2 cellular contexts compared by ENCODE assay signal in the genomic region with DNA sequence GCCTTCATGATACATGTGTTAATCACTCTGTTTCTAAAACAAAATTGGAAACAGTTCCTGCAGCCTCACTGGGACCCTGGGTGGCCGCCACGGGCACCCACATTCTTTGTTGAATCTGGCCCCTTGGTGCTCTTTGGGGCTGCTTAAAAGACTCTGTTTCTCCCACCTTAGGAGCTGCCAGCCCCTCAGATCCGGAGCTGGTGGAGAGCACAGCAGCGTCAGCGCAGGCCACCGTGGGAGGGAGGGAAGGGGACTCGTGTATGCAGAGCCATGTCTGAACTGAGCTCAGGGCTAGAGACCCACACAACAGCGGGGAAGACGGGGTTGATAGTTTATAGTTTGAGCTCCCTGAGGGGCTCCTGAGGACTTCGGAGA.
TF ChIP-seq lines count a peak whose summit lies in the region.

No MANE protein-coding gene starts in this region.

TF ChIP-seq in GM23338, 12 proteins besides CTCF, POLR2A, EP300 and RAD21 (continued from another document and continues in another):
- TF ChIP-seq, protein P1, sequence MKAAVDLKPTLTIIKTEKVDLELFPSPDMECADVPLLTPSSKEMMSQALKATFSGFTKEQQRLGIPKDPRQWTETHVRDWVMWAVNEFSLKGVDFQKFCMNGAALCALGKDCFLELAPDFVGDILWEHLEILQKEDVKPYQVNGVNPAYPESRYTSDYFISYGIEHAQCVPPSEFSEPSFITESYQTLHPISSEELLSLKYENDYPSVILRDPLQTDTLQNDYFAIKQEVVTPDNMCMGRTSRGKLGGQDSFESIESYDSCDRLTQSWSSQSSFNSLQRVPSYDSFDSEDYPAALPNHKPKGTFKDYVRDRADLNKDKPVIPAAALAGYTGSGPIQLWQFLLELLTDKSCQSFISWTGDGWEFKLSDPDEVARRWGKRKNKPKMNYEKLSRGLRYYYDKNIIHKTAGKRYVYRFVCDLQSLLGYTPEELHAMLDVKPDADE (IDR thresholded peaks at IDR 0.05), result no peak
- TF ChIP-seq POLR2AphosphoS5 (IDR thresholded peaks at IDR 0.05; ENCODE audit: low read depth) (no peak), ZNF331 (CRISPR knock-in tag; IDR thresholded peaks at IDR 0.05; ENCODE audit: low read depth) (no peak), NANOG (IDR thresholded peaks at IDR 0.05; ENCODE audit: borderline replicate concordance) (no peak), EZH2 (IDR thresholded peaks at IDR 0.05; ENCODE audit: low read depth, unreplicated experiment) (no peak), CREB1 (CRISPR knock-in tag; IDR thresholded peaks at IDR 0.05; ENCODE audit: low read depth) (no peak), EZH2phosphoT487 (IDR thresholded peaks at IDR 0.05; ENCODE audit: unreplicated experiment) (no peak), ZNF114 (CRISPR knock-in tag; IDR thresholded peaks at IDR 0.05) (no peak), STAT1 (IDR thresholded peaks at IDR 0.05; ENCODE audit: unreplicated experiment) (no peak)
- TF ChIP-seq, protein P2, sequence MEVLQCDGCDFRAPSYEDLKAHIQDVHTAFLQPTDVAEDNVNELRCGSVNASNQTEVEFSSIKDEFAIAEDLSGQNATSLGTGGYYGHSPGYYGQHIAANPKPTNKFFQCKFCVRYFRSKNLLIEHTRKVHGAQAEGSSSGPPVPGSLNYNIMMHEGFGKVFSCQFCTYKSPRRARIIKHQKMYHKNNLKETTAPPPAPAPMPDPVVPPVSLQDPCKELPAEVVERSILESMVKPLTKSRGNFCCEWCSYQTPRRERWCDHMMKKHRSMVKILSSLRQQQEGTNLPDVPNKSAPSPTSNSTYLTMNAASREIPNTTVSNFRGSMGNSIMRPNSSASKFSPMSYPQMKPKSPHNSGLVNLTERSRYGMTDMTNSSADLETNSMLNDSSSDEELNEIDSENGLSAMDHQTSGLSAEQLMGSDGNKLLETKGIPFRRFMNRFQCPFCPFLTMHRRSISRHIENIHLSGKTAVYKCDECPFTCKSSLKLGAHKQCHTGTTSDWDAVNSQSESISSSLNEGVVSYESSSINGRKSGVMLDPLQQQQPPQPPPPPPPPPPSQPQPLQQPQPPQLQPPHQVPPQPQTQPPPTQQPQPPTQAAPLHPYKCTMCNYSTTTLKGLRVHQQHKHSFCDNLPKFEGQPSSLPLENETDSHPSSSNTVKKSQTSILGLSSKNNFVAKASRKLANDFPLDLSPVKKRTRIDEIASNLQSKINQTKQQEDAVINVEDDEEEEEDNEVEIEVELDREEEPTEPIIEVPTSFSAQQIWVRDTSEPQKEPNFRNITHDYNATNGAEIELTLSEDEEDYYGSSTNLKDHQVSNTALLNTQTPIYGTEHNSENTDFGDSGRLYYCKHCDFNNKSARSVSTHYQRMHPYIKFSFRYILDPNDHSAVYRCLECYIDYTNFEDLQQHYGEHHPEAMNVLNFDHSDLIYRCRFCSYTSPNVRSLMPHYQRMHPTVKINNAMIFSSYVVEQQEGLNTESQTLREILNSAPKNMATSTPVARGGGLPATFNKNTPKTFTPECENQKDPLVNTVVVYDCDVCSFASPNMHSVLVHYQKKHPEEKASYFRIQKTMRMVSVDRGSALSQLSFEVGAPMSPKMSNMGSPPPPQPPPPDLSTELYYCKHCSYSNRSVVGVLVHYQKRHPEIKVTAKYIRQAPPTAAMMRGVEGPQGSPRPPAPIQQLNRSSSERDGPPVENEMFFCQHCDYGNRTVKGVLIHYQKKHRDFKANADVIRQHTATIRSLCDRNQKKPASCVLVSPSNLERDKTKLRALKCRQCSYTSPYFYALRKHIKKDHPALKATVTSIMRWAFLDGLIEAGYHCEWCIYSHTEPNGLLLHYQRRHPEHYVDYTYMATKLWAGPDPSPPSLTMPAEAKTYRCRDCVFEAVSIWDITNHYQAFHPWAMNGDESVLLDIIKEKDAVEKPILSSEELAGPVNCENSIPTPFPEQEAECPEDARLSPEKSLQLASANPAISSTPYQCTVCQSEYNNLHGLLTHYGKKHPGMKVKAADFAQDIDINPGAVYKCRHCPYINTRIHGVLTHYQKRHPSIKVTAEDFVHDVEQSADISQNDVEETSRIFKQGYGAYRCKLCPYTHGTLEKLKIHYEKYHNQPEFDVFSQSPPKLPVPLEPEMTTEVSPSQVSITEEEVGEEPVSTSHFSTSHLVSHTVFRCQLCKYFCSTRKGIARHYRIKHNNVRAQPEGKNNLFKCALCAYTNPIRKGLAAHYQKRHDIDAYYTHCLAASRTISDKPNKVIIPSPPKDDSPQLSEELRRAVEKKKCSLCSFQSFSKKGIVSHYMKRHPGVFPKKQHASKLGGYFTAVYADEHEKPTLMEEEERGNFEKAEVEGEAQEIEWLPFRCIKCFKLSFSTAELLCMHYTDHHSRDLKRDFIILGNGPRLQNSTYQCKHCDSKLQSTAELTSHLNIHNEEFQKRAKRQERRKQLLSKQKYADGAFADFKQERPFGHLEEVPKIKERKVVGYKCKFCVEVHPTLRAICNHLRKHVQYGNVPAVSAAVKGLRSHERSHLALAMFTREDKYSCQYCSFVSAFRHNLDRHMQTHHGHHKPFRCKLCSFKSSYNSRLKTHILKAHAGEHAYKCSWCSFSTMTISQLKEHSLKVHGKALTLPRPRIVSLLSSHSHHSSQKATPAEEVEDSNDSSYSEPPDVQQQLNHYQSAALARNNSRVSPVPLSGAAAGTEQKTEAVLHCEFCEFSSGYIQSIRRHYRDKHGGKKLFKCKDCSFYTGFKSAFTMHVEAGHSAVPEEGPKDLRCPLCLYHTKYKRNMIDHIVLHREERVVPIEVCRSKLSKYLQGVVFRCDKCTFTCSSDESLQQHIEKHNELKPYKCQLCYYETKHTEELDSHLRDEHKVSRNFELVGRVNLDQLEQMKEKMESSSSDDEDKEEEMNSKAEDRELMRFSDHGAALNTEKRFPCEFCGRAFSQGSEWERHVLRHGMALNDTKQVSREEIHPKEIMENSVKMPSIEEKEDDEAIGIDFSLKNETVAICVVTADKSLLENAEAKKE (CRISPR knock-in tag; IDR thresholded peaks at IDR 0.05), result no peak

TF ChIP-seq in WTC11, 78 proteins besides CTCF, POLR2A, EP300 and RAD21:
- TF ChIP-seq, protein P3, sequence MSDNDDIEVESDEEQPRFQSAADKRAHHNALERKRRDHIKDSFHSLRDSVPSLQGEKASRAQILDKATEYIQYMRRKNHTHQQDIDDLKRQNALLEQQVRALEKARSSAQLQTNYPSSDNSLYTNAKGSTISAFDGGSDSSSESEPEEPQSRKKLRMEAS (CRISPR knock-in tag; IDR thresholded peaks at IDR 0.05), result peak; percentile 1; the same call in 1 of the 2 replicates
- TF ChIP-seq, protein P4, sequence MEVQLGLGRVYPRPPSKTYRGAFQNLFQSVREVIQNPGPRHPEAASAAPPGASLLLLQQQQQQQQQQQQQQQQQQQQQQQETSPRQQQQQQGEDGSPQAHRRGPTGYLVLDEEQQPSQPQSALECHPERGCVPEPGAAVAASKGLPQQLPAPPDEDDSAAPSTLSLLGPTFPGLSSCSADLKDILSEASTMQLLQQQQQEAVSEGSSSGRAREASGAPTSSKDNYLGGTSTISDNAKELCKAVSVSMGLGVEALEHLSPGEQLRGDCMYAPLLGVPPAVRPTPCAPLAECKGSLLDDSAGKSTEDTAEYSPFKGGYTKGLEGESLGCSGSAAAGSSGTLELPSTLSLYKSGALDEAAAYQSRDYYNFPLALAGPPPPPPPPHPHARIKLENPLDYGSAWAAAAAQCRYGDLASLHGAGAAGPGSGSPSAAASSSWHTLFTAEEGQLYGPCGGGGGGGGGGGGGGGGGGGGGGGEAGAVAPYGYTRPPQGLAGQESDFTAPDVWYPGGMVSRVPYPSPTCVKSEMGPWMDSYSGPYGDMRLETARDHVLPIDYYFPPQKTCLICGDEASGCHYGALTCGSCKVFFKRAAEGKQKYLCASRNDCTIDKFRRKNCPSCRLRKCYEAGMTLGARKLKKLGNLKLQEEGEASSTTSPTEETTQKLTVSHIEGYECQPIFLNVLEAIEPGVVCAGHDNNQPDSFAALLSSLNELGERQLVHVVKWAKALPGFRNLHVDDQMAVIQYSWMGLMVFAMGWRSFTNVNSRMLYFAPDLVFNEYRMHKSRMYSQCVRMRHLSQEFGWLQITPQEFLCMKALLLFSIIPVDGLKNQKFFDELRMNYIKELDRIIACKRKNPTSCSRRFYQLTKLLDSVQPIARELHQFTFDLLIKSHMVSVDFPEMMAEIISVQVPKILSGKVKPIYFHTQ (CRISPR knock-in tag; IDR thresholded peaks at IDR 0.05), result no peak
